In the genomic region with DNA sequence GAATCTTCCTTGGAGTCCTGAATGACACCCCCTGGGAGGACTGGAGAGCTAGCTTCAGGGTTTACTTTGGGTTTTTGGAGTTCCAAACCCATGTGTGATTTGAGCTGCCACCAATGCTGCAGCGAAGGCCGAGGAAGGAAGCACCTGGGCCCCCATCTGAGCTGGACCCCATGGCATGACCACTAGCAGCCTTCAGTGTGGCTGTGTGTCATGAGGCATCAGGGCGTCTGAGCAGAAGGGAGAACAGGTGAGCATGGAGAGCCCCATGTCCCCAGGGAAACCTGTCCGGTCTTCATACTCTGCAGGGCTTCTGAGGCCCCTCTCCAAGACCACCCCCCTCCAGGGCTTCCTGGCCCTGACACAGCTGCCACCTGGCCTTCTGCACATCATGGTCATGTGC, we compare ENCODE assay signal across 16 cellular contexts.
DNase-seq lines count a peak whose midpoint lies in the region; ATAC-seq and TF ChIP-seq lines count a peak whose summit lies in the region.
"Had no signal": no experiment of that assay in that cellular context is flagged by ENCODE, and none has a peak within 500 bp of the region (broad histone marks: within the 10 kb centered on the region; RNA-seq: fewer than 3 reads in every experiment).

No MANE protein-coding gene starts in this region.

- DNase-seq in natural killer cell (peak; percentile 9), Peyer's patch (peak in 2 of 3 donors; percentile 16 to 30), mesenteric fat pad (ENCODE audit: low spot score) (peak; percentile 60), upper lobe of right lung (peak; percentile 23), NCI-H2196 (lab: John Stamatoyannopoulos, UW; ENCODE audit: unreplicated experiment) (no peak)
- no peak for DNase-seq in natural killer cell treated with Interleukin-12 subunit alpha and Interleukin-12 subunit beta and Interleukin-15 and Interleukin-18, amount 100 ng/mL, for 72 hours (ENCODE audit: low spot score)
- DNase-seq in stimulated activated naive CD8-positive, alpha-beta T cell treated with anti-CD3 and anti-CD28 coated beads, Interleukin-15, amount 100 ng/mL, for 72 hours = no peak
- DNase-seq: CD8-positive, alpha-beta memory T cell; DND-41; GDM1; HCEC 1CT; HFFc6 had no signal

- peaks cover 9% of the 10 kb centered on the region in 2 donors for H3K4me1 Mint-ChIP-seq in natural killer cell
- peaks cover 7 to 10% of the 10 kb centered on the region in 2 donors for H3K4me1 Mint-ChIP-seq in natural killer cell treated with Interleukin-12 subunit alpha and Interleukin-12 subunit beta and Interleukin-15 and Interleukin-18, amount 100 ng/mL, for 72 hours (ENCODE audit: low read depth in 2 of 2)
- H3K4me1 Mint-ChIP-seq in stimulated activated naive CD8-positive, alpha-beta T cell treated with anti-CD3 and anti-CD28 coated beads, Interleukin-15, amount 100 ng/mL, for 72 hours = peaks cover 7% of the 10 kb centered on the region

- H3K27me3 Mint-ChIP-seq in natural killer cell (ENCODE audit: low read depth in 2 of 2) = peaks cover 20 to 21% of the 10 kb centered on the region in 2 donors
- H3K27me3 Mint-ChIP-seq in natural killer cell treated with Interleukin-12 subunit alpha and Interleukin-12 subunit beta and Interleukin-15 and Interleukin-18, amount 100 ng/mL, for 72 hours = peaks cover 19 to 24% of the 10 kb centered on the region in 2 donors
- peaks cover 54% of the 10 kb centered on the region for H3K27me3 Mint-ChIP-seq in stimulated activated naive CD8-positive, alpha-beta T cell treated with anti-CD3 and anti-CD28 coated beads, Interleukin-15, amount 100 ng/mL, for 72 hours

- H3K36me3 ChIP-seq in Peyer's patch = no peaks in the 10 kb centered on the region
- no peaks in the 10 kb centered on the region for H3K36me3 ChIP-seq in upper lobe of right lung

- peaks cover 4 to 5% of the 10 kb centered on the region in 2 donors for H3K9me3 Mint-ChIP-seq in natural killer cell
- H3K9me3 Mint-ChIP-seq in natural killer cell treated with Interleukin-12 subunit alpha and Interleukin-12 subunit beta and Interleukin-15 and Interleukin-18, amount 100 ng/mL, for 72 hours = peaks cover 2% of the 10 kb centered on the region
- H3K9me3 Mint-ChIP-seq in stimulated activated naive CD8-positive, alpha-beta T cell treated with anti-CD3 and anti-CD28 coated beads, Interleukin-15, amount 100 ng/mL, for 72 hours = peaks cover 8 to 15% of the 10 kb centered on the region in 2 donors
- H3K9me3 Mint-ChIP-seq: HFFc6 had no signal

- no peaks in the 10 kb centered on the region for H3K9me3 ChIP-seq in Peyer's patch
- H3K9me3 ChIP-seq in upper lobe of right lung = no peaks in the 10 kb centered on the region

- no peaks in the 10 kb centered on the region for H3K27me3 ChIP-seq in Peyer's patch
- H3K27me3 ChIP-seq in upper lobe of right lung = peaks cover 8% of the 10 kb centered on the region

- intact Hi-C loops in natural killer cell (cut with micrococcal nuclease) (no loop called here), upper lobe of right lung (cut with DNase I) (no loop called here)

- no peak overlapping the region for H3K27ac ChIP-seq in Peyer's patch
- no peak overlapping the region for H3K27ac ChIP-seq in upper lobe of right lung
- H3K27ac ChIP-seq: HL-60 had no signal

- H3K4me3 Mint-ChIP-seq in natural killer cell = no peak overlapping the region
- H3K4me3 Mint-ChIP-seq in natural killer cell treated with Interleukin-12 subunit alpha and Interleukin-12 subunit beta and Interleukin-15 and Interleukin-18, amount 100 ng/mL, for 72 hours = no peak overlapping the region
- no peak overlapping the region for H3K4me3 Mint-ChIP-seq in stimulated activated naive CD8-positive, alpha-beta T cell treated with anti-CD3 and anti-CD28 coated beads, Interleukin-15, amount 100 ng/mL, for 72 hours
- H3K4me3 Mint-ChIP-seq: B cell; CD8-positive, alpha-beta memory T cell; HFFc6 had no signal

- ATAC-seq in natural killer cell (no peak), upper lobe of right lung (no peak), HG03378 (IDR thresholded peaks at IDR 0.05; ENCODE audit: unreplicated experiment) (no peak)
- ATAC-seq in natural killer cell treated with Interleukin-12 subunit alpha and Interleukin-12 subunit beta and Interleukin-15 and Interleukin-18, amount 100 ng/mL, for 72 hours = no peak
- ATAC-seq in stimulated activated naive CD8-positive, alpha-beta T cell treated with anti-CD3 and anti-CD28 coated beads, Interleukin-15, amount 100 ng/mL, for 72 hours = no peak

- TF ChIP-seq CTCF in natural killer cell (IDR thresholded peaks at IDR 0.05) = no peak
- TF ChIP-seq CTCF in Peyer's patch (IDR thresholded peaks at IDR 0.05) = no peak
- no peak for TF ChIP-seq CTCF in upper lobe of right lung (IDR thresholded peaks at IDR 0.05)

- TF ChIP-seq POLR2A in Peyer's patch (IDR thresholded peaks at IDR 0.05) = no peak

- H3K4me1 ChIP-seq in Peyer's patch (no peaks in the 10 kb centered on the region), upper lobe of right lung (peaks cover 6% of the 10 kb centered on the region)
- H3K4me1 ChIP-seq: Caco-2 had no signal

- H3K36me3 Mint-ChIP-seq in natural killer cell = peaks cover 6% of the 10 kb centered on the region
- peaks cover 8% of the 10 kb centered on the region for H3K36me3 Mint-ChIP-seq in natural killer cell treated with Interleukin-12 subunit alpha and Interleukin-12 subunit beta and Interleukin-15 and Interleukin-18, amount 100 ng/mL, for 72 hours
- H3K36me3 Mint-ChIP-seq: CD8-positive, alpha-beta memory T cell had no signal

- H3K4me3 ChIP-seq in Peyer's patch (no peak overlapping the region), upper lobe of right lung (no peak overlapping the region)

- no peak overlapping the region for H3K27ac Mint-ChIP-seq in natural killer cell
- H3K27ac Mint-ChIP-seq in natural killer cell treated with Interleukin-12 subunit alpha and Interleukin-12 subunit beta and Interleukin-15 and Interleukin-18, amount 100 ng/mL, for 72 hours = no peak overlapping the region
- no peak overlapping the region for H3K27ac Mint-ChIP-seq in stimulated activated naive CD8-positive, alpha-beta T cell treated with anti-CD3 and anti-CD28 coated beads, Interleukin-15, amount 100 ng/mL, for 72 hours
- H3K27ac Mint-ChIP-seq: B cell; CD8-positive, alpha-beta memory T cell; HFFc6 had no signal

Comparison
In these comparisons a context has a peak if more than half of its experiments do, and no peak if none do; other contexts are left out.
1. DNase-seq: peak in natural killer cell (single experiment), Peyer's patch (2 of 3), mesenteric fat pad (single experiment) and upper lobe of right lung (single experiment); none in natural killer cell treated with Interleukin-12 subunit alpha and Interleukin-12 subunit beta and Interleukin-15 and Interleukin-18, amount 100 ng/mL, for 72 hours (single experiment), stimulated activated naive CD8-positive, alpha-beta T cell treated with anti-CD3 and anti-CD28 coated beads, Interleukin-15, amount 100 ng/mL, for 72 hours (0 of 2) and NCI-H2196 (single experiment).